ENCODE assay signal across 1 cellular context in genomic region chr10:114173680-114174461, GRCh38.
A peak's percentile ranks its signal among the peaks of the same experiment; 100 is the strongest.
TF ChIP-seq lines count a peak whose summit lies in the region.

TSS of gene CCDC186 (minus strand) at chr10:114174203. CDS start at chr10:114163268, 10,935 bp downstream.

TF ChIP-seq in GM12878, 131 proteins besides CTCF, POLR2A, EP300 and RAD21 (continued from another document):
- TF ChIP-seq CUX1 (IDR thresholded peaks at IDR 0.05; ENCODE audit: insufficient replicate concordance, low read depth, low read length) (no peak), RCOR1 (conservative IDR thresholded peaks at IDR 0.05; ENCODE audit: low read depth, low read length) (no peak), LARP7 (IDR thresholded peaks at IDR 0.05) (no peak; the same call in 1 of the 2 replicates), JUNB (IDR thresholded peaks at IDR 0.05) (no peak), GATAD2B (conservative IDR thresholded peaks at IDR 0.05; ENCODE audit: low read depth) (peak; percentile 28; the same call in 1 of the 2 replicates), ZNF274 (IDR thresholded peaks at IDR 0.05; ENCODE audit: insufficient read depth, insufficient read length) (no peak), NFYA (IDR thresholded peaks at IDR 0.05; ENCODE audit: borderline replicate concordance, low read depth, low read length) (no peak; the same call in 1 of the 2 replicates), RBBP5 (conservative IDR thresholded peaks at IDR 0.05) (no peak), CREM (IDR thresholded peaks at IDR 0.05; ENCODE audit: low read depth) (peak; percentile 51; the same call in 1 of the 2 replicates), SUZ12 (IDR thresholded peaks at IDR 0.05; ENCODE audit: unreplicated experiment) (no peak), SREBF2 (IDR thresholded peaks at IDR 0.05; ENCODE audit: low read length) (no peak)
TF ChIP-seq in GM12878: peak in this region for 28.
